Comparison of ENCODE assay signal across 1 cellular context in the genomic region with DNA sequence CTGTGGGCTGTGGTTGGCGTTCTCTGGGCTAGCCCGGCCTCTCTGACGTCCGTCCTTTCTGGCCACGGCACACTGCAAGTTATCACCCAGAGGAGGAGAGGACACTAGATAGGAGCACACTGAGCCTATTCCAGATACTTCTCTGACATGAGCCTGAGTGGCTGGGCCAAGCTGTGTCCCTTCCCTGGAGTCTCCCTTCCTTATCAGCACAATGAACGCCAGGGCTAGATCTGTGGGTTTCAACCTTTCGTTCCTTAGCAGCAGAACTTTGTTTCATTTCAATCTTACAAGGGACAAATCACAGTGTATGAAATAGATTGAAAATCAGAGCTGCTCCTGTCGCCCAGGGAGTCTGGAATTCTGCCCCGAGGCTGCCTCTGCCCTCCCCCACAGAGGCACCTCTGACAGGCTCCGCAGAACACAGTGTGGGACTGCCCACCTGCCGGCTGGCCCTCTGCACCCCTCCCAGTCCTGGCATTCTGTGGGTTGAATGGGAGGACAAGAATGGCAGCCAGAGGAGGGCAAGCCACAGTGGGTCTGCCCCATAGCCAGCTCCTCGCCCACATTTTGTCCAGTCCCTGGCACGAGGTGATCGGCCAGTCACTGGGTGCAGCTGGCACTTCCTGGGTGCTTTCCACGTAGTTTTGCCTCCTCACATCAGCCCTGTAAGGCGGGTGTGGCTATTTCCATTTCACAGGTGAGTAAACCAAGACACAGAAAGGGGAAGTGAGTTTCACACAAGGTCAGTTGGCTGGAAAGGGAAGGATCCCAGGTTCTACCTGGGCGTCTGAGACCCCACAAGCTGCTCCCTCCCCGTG.
TF ChIP-seq lines count a peak whose summit lies in the region.

No MANE protein-coding gene starts in this region.

TF ChIP-seq in GM12878, 131 proteins besides CTCF, POLR2A, EP300 and RAD21 (continued from another document and continues in another):
- TF ChIP-seq, protein P1, sequence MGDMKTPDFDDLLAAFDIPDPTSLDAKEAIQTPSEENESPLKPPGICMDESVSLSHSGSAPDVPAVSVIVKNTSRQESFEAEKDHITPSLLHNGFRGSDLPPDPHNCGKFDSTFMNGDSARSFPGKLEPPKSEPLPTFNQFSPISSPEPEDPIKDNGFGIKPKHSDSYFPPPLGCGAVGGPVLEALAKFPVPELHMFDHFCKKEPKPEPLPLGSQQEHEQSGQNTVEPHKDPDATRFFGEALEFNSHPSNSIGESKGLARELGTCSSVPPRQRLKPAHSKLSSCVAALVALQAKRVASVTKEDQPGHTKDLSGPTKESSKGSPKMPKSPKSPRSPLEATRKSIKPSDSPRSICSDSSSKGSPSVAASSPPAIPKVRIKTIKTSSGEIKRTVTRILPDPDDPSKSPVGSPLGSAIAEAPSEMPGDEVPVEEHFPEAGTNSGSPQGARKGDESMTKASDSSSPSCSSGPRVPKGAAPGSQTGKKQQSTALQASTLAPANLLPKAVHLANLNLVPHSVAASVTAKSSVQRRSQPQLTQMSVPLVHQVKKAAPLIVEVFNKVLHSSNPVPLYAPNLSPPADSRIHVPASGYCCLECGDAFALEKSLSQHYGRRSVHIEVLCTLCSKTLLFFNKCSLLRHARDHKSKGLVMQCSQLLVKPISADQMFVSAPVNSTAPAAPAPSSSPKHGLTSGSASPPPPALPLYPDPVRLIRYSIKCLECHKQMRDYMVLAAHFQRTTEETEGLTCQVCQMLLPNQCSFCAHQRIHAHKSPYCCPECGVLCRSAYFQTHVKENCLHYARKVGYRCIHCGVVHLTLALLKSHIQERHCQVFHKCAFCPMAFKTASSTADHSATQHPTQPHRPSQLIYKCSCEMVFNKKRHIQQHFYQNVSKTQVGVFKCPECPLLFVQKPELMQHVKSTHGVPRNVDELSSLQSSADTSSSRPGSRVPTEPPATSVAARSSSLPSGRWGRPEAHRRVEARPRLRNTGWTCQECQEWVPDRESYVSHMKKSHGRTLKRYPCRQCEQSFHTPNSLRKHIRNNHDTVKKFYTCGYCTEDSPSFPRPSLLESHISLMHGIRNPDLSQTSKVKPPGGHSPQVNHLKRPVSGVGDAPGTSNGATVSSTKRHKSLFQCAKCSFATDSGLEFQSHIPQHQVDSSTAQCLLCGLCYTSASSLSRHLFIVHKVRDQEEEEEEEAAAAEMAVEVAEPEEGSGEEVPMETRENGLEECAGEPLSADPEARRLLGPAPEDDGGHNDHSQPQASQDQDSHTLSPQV (IDR thresholded peaks at IDR 0.05) = no peak
- TF ChIP-seq KDM1A (IDR thresholded peaks at IDR 0.05; ENCODE audit: borderline replicate concordance) = no peak
- TF ChIP-seq GABPA (IDR thresholded peaks at IDR 0.05; ENCODE audit: low read depth) = no peak
- TF ChIP-seq HDGF (IDR thresholded peaks at IDR 0.05) = peak; percentile 73; the same call in 1 of the 2 replicates
- peak; percentile 70 for TF ChIP-seq MTA2 (IDR thresholded peaks at IDR 0.05; ENCODE audit: low read depth)
- TF ChIP-seq SMAD1 (IDR thresholded peaks at IDR 0.05; ENCODE audit: low read depth, partially characterized antibody) = no peak
- TF ChIP-seq CBFB (IDR thresholded peaks at IDR 0.05; ENCODE audit: low read depth) = no peak
- TF ChIP-seq BACH1 (IDR thresholded peaks at IDR 0.05; ENCODE audit: borderline replicate concordance) = peak; percentile 37; the same call in 1 of the 2 replicates
- peak; percentile 4; the same call in 1 of the 2 replicates for TF ChIP-seq HCFC1 (IDR thresholded peaks at IDR 0.05; ENCODE audit: low read length)
- no peak for TF ChIP-seq PML (IDR thresholded peaks at IDR 0.05; ENCODE audit: low read length)
- no peak for TF ChIP-seq RB1 (IDR thresholded peaks at IDR 0.05; ENCODE audit: borderline replicate concordance)
- TF ChIP-seq POLR2AphosphoS2 (IDR thresholded peaks at IDR 0.05; ENCODE audit: low read depth, low read length) = no peak
- peak; percentile 66; the same call in 1 of the 2 replicates for TF ChIP-seq MTA3 (IDR thresholded peaks at IDR 0.05; ENCODE audit: borderline replicate concordance, low read length)
- no peak for TF ChIP-seq YY1 (IDR thresholded peaks at IDR 0.05; ENCODE audit: low read depth, low read length)
- TF ChIP-seq, protein P2, sequence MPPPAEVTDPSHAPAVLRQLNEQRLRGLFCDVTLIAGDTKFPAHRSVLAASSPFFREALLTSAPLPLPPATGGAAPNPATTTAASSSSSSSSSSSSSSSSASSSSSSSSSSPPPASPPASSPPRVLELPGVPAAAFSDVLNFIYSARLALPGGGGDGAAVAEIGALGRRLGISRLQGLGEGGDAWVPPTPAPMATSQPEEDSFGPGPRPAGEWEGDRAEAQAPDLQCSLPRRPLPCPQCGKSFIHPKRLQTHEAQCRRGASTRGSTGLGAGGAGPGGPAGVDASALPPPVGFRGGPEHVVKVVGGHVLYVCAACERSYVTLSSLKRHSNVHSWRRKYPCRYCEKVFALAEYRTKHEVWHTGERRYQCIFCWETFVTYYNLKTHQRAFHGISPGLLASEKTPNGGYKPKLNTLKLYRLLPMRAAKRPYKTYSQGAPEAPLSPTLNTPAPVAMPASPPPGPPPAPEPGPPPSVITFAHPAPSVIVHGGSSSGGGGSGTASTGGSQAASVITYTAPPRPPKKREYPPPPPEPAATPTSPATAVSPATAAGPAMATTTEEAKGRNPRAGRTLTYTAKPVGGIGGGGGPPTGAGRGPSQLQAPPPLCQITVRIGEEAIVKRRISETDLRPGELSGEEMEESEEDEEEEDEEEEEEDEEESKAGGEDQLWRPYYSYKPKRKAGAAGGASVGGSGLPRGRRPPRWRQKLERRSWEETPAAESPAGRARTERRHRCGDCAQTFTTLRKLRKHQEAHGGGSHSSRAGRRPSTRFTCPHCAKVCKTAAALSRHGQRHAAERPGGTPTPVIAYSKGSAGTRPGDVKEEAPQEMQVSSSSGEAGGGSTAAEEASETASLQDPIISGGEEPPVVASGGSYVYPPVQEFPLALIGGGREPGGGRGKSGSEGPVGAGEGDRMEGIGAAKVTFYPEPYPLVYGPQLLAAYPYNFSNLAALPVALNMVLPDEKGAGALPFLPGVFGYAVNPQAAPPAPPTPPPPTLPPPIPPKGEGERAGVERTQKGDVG (CRISPR knock-in tag; IDR thresholded peaks at IDR 0.05) = no peak
- TF ChIP-seq SMC3 (IDR thresholded peaks at IDR 0.05; ENCODE audit: borderline replicate concordance, low read length) = no peak
- no peak for TF ChIP-seq ZNF207 (IDR thresholded peaks at IDR 0.05; ENCODE audit: borderline replicate concordance)
- TF ChIP-seq SUPT20H (IDR thresholded peaks at IDR 0.05; ENCODE audit: borderline replicate concordance, control insufficient read depth, low read depth, low read length) = no peak
- TF ChIP-seq TBL1XR1 (IDR thresholded peaks at IDR 0.05; ENCODE audit: low read depth, low read length) = no peak
- no peak for TF ChIP-seq ZBED1 (IDR thresholded peaks at IDR 0.05; ENCODE audit: borderline replicate concordance)
- no peak for TF ChIP-seq ZZZ3 (IDR thresholded peaks at IDR 0.05; ENCODE audit: control insufficient read depth, insufficient read length, low read depth)
- no peak for TF ChIP-seq RCOR1 (conservative IDR thresholded peaks at IDR 0.05; ENCODE audit: low read depth, low read length)
- no peak for TF ChIP-seq TAF1 (IDR thresholded peaks at IDR 0.05; ENCODE audit: borderline replicate concordance, low read depth, low read length)
- no peak for TF ChIP-seq FOS (IDR thresholded peaks at IDR 0.05; ENCODE audit: borderline replicate concordance, extremely low read depth, insufficient read length)
- no peak for TF ChIP-seq ZSCAN29 (IDR thresholded peaks at IDR 0.05)
- peak; percentile 81; the same call in 1 of the 2 replicates for TF ChIP-seq GATAD2B (conservative IDR thresholded peaks at IDR 0.05; ENCODE audit: low read depth)
- TF ChIP-seq WRNIP1 (IDR thresholded peaks at IDR 0.05; ENCODE audit: borderline replicate concordance, low read depth, low read length) = no peak
- TF ChIP-seq ASH2L (IDR thresholded peaks at IDR 0.05; ENCODE audit: borderline replicate concordance, low read depth) = no peak
- TF ChIP-seq, protein P3, sequence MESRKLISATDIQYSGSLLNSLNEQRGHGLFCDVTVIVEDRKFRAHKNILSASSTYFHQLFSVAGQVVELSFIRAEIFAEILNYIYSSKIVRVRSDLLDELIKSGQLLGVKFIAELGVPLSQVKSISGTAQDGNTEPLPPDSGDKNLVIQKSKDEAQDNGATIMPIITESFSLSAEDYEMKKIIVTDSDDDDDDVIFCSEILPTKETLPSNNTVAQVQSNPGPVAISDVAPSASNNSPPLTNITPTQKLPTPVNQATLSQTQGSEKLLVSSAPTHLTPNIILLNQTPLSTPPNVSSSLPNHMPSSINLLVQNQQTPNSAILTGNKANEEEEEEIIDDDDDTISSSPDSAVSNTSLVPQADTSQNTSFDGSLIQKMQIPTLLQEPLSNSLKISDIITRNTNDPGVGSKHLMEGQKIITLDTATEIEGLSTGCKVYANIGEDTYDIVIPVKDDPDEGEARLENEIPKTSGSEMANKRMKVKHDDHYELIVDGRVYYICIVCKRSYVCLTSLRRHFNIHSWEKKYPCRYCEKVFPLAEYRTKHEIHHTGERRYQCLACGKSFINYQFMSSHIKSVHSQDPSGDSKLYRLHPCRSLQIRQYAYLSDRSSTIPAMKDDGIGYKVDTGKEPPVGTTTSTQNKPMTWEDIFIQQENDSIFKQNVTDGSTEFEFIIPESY (IDR thresholded peaks at IDR 0.05) = no peak
- TF ChIP-seq, protein P4, sequence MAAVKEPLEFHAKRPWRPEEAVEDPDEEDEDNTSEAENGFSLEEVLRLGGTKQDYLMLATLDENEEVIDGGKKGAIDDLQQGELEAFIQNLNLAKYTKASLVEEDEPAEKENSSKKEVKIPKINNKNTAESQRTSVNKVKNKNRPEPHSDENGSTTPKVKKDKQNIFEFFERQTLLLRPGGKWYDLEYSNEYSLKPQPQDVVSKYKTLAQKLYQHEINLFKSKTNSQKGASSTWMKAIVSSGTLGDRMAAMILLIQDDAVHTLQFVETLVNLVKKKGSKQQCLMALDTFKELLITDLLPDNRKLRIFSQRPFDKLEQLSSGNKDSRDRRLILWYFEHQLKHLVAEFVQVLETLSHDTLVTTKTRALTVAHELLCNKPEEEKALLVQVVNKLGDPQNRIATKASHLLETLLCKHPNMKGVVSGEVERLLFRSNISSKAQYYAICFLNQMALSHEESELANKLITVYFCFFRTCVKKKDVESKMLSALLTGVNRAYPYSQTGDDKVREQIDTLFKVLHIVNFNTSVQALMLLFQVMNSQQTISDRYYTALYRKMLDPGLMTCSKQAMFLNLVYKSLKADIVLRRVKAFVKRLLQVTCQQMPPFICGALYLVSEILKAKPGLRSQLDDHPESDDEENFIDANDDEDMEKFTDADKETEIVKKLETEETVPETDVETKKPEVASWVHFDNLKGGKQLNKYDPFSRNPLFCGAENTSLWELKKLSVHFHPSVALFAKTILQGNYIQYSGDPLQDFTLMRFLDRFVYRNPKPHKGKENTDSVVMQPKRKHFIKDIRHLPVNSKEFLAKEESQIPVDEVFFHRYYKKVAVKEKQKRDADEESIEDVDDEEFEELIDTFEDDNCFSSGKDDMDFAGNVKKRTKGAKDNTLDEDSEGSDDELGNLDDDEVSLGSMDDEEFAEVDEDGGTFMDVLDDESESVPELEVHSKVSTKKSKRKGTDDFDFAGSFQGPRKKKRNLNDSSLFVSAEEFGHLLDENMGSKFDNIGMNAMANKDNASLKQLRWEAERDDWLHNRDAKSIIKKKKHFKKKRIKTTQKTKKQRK (IDR thresholded peaks at IDR 0.05; ENCODE audit: low read depth, low read length) = no peak
- TF ChIP-seq PAX8 (IDR thresholded peaks at IDR 0.05) = no peak
- TF ChIP-seq, protein P5, sequence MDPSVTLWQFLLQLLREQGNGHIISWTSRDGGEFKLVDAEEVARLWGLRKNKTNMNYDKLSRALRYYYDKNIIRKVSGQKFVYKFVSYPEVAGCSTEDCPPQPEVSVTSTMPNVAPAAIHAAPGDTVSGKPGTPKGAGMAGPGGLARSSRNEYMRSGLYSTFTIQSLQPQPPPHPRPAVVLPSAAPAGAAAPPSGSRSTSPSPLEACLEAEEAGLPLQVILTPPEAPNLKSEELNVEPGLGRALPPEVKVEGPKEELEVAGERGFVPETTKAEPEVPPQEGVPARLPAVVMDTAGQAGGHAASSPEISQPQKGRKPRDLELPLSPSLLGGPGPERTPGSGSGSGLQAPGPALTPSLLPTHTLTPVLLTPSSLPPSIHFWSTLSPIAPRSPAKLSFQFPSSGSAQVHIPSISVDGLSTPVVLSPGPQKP (IDR thresholded peaks at IDR 0.05; ENCODE audit: low read depth, low read length) = no peak
- TF ChIP-seq ESRRA (IDR thresholded peaks at IDR 0.05; ENCODE audit: low read length) = no peak
- TF ChIP-seq, protein P6, sequence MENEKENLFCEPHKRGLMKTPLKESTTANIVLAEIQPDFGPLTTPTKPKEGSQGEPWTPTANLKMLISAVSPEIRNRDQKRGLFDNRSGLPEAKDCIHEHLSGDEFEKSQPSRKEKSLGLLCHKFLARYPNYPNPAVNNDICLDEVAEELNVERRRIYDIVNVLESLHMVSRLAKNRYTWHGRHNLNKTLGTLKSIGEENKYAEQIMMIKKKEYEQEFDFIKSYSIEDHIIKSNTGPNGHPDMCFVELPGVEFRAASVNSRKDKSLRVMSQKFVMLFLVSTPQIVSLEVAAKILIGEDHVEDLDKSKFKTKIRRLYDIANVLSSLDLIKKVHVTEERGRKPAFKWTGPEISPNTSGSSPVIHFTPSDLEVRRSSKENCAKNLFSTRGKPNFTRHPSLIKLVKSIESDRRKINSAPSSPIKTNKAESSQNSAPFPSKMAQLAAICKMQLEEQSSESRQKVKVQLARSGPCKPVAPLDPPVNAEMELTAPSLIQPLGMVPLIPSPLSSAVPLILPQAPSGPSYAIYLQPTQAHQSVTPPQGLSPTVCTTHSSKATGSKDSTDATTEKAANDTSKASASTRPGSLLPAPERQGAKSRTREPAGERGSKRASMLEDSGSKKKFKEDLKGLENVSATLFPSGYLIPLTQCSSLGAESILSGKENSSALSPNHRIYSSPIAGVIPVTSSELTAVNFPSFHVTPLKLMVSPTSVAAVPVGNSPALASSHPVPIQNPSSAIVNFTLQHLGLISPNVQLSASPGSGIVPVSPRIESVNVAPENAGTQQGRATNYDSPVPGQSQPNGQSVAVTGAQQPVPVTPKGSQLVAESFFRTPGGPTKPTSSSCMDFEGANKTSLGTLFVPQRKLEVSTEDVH (IDR thresholded peaks at IDR 0.05; ENCODE audit: low read depth, partially characterized antibody) = no peak
- TF ChIP-seq IKZF1 (conservative IDR thresholded peaks at IDR 0.05) = peak; percentile 93
- TF ChIP-seq, protein P7, sequence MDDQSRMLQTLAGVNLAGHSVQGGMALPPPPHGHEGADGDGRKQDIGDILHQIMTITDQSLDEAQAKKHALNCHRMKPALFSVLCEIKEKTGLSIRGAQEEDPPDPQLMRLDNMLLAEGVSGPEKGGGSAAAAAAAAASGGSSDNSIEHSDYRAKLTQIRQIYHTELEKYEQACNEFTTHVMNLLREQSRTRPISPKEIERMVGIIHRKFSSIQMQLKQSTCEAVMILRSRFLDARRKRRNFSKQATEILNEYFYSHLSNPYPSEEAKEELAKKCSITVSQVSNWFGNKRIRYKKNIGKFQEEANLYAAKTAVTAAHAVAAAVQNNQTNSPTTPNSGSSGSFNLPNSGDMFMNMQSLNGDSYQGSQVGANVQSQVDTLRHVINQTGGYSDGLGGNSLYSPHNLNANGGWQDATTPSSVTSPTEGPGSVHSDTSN (IDR thresholded peaks at IDR 0.05; ENCODE audit: insufficient replicate concordance, low read depth, low read length) = no peak
- TF ChIP-seq BHLHE40 (IDR thresholded peaks at IDR 0.05; ENCODE audit: borderline replicate concordance in 1 of 2, low read depth in 2 of 2, low read length in 1 of 2) = peak; percentile 15 to 56; a peak in 1 of 4 replicates
- no peak for TF ChIP-seq LARP7 (IDR thresholded peaks at IDR 0.05)
- no peak for TF ChIP-seq SUZ12 (IDR thresholded peaks at IDR 0.05; ENCODE audit: unreplicated experiment)
